Comparison of ENCODE assay signal across 19 cellular contexts in genomic region chr1:24228312-24228711, GRCh38.
DNase-seq lines count a peak whose midpoint lies in the region; ATAC-seq lines count a peak whose summit lies in the region.
"Had no signal": no experiment of that assay in that cellular context is flagged by ENCODE, and none has a peak within 500 bp of the region (broad histone marks: within the 10 kb centered on the region; RNA-seq: fewer than 3 reads in every experiment).

No MANE protein-coding gene starts in this region.

- peak; percentile 68 for ATAC-seq in GM18868 (IDR thresholded peaks at IDR 0.05; ENCODE audit: unreplicated experiment)
- ATAC-seq in GM21723 (IDR thresholded peaks at IDR 0.05; ENCODE audit: unreplicated experiment): peak; percentile 75
- peak; percentile 64 for ATAC-seq in HG03159 (IDR thresholded peaks at IDR 0.05; ENCODE audit: unreplicated experiment)
- ATAC-seq in stimulated activated effector memory CD8-positive, alpha-beta T cell treated with anti-CD3 and anti-CD28 coated beads, Interleukin-12 subunit alpha, Interleukin-12 subunit beta, amount 100 ng/mL, for 72 hours: peak; percentile 70
- no peak for ATAC-seq in HG03097 (IDR thresholded peaks at IDR 0.05; ENCODE audit: low FRiP score, unreplicated experiment)
- ATAC-seq: WTC11 had no signal

- DNase-seq in stimulated activated effector memory CD8-positive, alpha-beta T cell treated with anti-CD3 and anti-CD28 coated beads, Interleukin-12 subunit alpha, Interleukin-12 subunit beta, amount 100 ng/mL, for 72 hours (ENCODE audit: low spot score in 2 of 2): no peak
- DNase-seq in NCI-H748 treated with DMSO at 0.1 percent for 48 hours (lab: John Stamatoyannopoulos, UW) (no peak), substantia nigra (lab: John Stamatoyannopoulos, UW) (no peak)
- DNase-seq: activated naive CD8-positive, alpha-beta T cell treated with anti-CD3 and anti-CD28 coated beads for 36 hours; colonic mucosa; GM23248; kidney glomerular epithelial cell; small intestine; stimulated activated CD4-positive, alpha-beta T cell treated with anti-CD3 and anti-CD28 coated beads, Interleukin-4, amount 100 ng/mL, for 4 hours had no signal

- H3K27ac ChIP-seq in substantia nigra (ENCODE audit: low read depth, low read length, poor library complexity, severe bottlenecking): no peak overlapping the region
- H3K27ac ChIP-seq: colonic mucosa, GM23248, SJSA1, vagina had no signal

- no peaks in the 10 kb centered on the region for H3K36me3 Mint-ChIP-seq in stimulated activated effector memory CD8-positive, alpha-beta T cell treated with anti-CD3 and anti-CD28 coated beads, Interleukin-12 subunit alpha, Interleukin-12 subunit beta, amount 100 ng/mL, for 72 hours
- H3K36me3 Mint-ChIP-seq: activated naive CD8-positive, alpha-beta T cell treated with anti-CD3 and anti-CD28 coated beads for 36 hours; mesothelial cell of epicardium; WTC11 had no signal

- H3K9me3 Mint-ChIP-seq in stimulated activated effector memory CD8-positive, alpha-beta T cell treated with anti-CD3 and anti-CD28 coated beads, Interleukin-12 subunit alpha, Interleukin-12 subunit beta, amount 100 ng/mL, for 72 hours: no peaks in the 10 kb centered on the region
- H3K9me3 Mint-ChIP-seq: activated naive CD8-positive, alpha-beta T cell treated with anti-CD3 and anti-CD28 coated beads for 36 hours; activated T-helper 1 cell treated with anti-CD3 and anti-CD28 coated beads, Interleukin-12 subunit alpha, Interleukin-12 subunit beta, Interleukin-2, Interleukin-4 antibody, amounts not matched to agents 30 ng/mL and 10 ng/mL and 1 ng/mL, durations not matched to agents 14 hours and 24 hours and 36 hours; mesothelial cell of epicardium; neural crest cell had no signal

- peaks cover 21% of the 10 kb centered on the region for H3K4me1 Mint-ChIP-seq in stimulated activated effector memory CD8-positive, alpha-beta T cell treated with anti-CD3 and anti-CD28 coated beads, Interleukin-12 subunit alpha, Interleukin-12 subunit beta, amount 100 ng/mL, for 72 hours
- H3K4me1 Mint-ChIP-seq: activated naive CD8-positive, alpha-beta T cell treated with anti-CD3 and anti-CD28 coated beads for 36 hours; mesothelial cell of epicardium; neural crest cell; WTC11 had no signal

- H3K4me3 Mint-ChIP-seq in stimulated activated effector memory CD8-positive, alpha-beta T cell treated with anti-CD3 and anti-CD28 coated beads, Interleukin-12 subunit alpha, Interleukin-12 subunit beta, amount 100 ng/mL, for 72 hours: no peak overlapping the region
- H3K4me3 Mint-ChIP-seq: activated naive CD8-positive, alpha-beta T cell treated with anti-CD3 and anti-CD28 coated beads for 36 hours; activated T-helper 1 cell treated with anti-CD3 and anti-CD28 coated beads, Interleukin-12 subunit alpha, Interleukin-12 subunit beta, Interleukin-2, Interleukin-4 antibody, amounts not matched to agents 30 ng/mL and 10 ng/mL and 1 ng/mL, durations not matched to agents 14 hours and 24 hours and 36 hours; mesothelial cell of epicardium; neural crest cell; WTC11 had no signal

- H3K27ac Mint-ChIP-seq in stimulated activated effector memory CD8-positive, alpha-beta T cell treated with anti-CD3 and anti-CD28 coated beads, Interleukin-12 subunit alpha, Interleukin-12 subunit beta, amount 100 ng/mL, for 72 hours: no peak overlapping the region
- H3K27ac Mint-ChIP-seq: activated naive CD8-positive, alpha-beta T cell treated with anti-CD3 and anti-CD28 coated beads for 36 hours; activated T-helper 1 cell treated with anti-CD3 and anti-CD28 coated beads, Interleukin-12 subunit alpha, Interleukin-12 subunit beta, Interleukin-2, Interleukin-4 antibody, amounts not matched to agents 30 ng/mL and 10 ng/mL and 1 ng/mL, durations not matched to agents 14 hours and 24 hours and 36 hours; mesothelial cell of epicardium; WTC11 had no signal
